8 cellular contexts compared by ENCODE assay signal in the genomic region with DNA sequence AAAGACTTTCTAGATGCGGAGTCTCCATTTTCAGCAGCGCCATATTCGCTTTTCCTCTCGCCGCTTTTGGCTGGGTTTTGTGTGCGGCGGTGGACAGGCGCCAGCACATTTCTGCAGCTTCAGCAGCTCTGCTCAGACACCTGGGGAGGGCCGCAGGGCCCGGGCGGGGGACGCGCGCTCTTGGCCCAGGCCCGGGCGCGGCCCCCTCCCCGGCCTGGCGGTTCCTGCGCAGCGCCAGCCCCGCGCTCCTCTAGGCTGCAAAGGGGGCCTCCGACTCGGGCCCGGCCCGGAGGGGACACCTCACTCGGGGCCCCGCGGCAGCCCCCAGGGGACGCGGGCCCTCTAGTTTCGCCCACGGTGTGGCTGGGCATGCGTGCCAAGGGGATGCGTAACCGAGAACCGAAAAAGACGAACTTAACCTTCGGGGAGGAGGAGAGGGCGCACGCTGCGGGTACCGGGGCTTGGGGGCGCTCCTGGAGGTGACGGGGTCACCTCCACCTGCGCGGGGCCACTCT. TPM values are rescaled to one million over a fixed set of nuclear protein-coding genes. Genes with fewer than 3 reads are reported as not detected.
DNase-seq lines count a peak whose midpoint lies in the region; ATAC-seq and TF ChIP-seq lines count a peak whose summit lies in the region.

No MANE protein-coding gene starts in this region.

- no peaks in the 10 kb centered on the region for H3K9me3 ChIP-seq in spleen

- intact Hi-C loops in spleen (cut with DNase I; ENCODE audit: low total_unique reads), result loop anchor here (10.0 kb wide), 1 partner anchor 62 kb away; the partner anchor contains the start of gene COMMD3

- peak overlapping the region; percentile 64 for H3K4me3 ChIP-seq in brain microvascular endothelial cell (ENCODE audit: low read depth, low read length)
- H3K4me3 ChIP-seq in spleen, result peak overlapping the region; percentile 63 to 95 (median 72)

- in situ Hi-C loops in brain microvascular endothelial cell (cut with HindIII; ENCODE audit: low pct_ligation_motif_present, low sequenced_read_pairs), result no loop called here

- peak; percentile 32 for DNase-seq in NCI-H146 (lab: John Stamatoyannopoulos, UW)
- no peak for DNase-seq in NCI-H146 treated with DMSO at 0.1 percent for 48 hours (lab: John Stamatoyannopoulos, UW; ENCODE audit: unreplicated experiment)
- peak; percentile 13 to 71 (median 43) for DNase-seq in T-helper 2 cell
- no peak for DNase-seq in brain microvascular endothelial cell
- DNase-seq in inferior parietal cortex (ENCODE audit: extremely low spot score), result peak; percentile 52
- DNase-seq in spleen, result peak; percentile 89
- no peak for DNase-seq in superior temporal gyrus (ENCODE audit: extremely low spot score)

- H3K4me1 ChIP-seq in spleen, result peaks cover 11 to 57% (median 28%) of the 10 kb centered on the region in 6 donors

- no peak for TF ChIP-seq POLR2A in spleen (IDR thresholded peaks at IDR 0.05)

- ATAC-seq in HG02885 (IDR thresholded peaks at IDR 0.05; ENCODE audit: poor library complexity, unreplicated experiment), result peak; percentile 63

- H3K27me3 ChIP-seq in brain microvascular endothelial cell (replicated peaks), result no peaks in the 10 kb centered on the region
- peaks cover 0 to 14% (median 0%) of the 10 kb centered on the region in 7 donors for H3K27me3 ChIP-seq in spleen (replicated peaks in 1 of 7)

- TF ChIP-seq CTCF in brain microvascular endothelial cell (IDR thresholded peaks at IDR 0.05; ENCODE audit: low read depth, low read length, missing control alignments), result no peak
- TF ChIP-seq CTCF in spleen (IDR thresholded peaks at IDR 0.05 in 8 of 11, conservative IDR thresholded peaks at IDR 0.05 in 3 of 11), result no peak

- 0 to 1% (median 0%) methylated on average over 14 to 48 of the region's 48 CpGs for WGBS in spleen, 5 donors

- H3K27ac ChIP-seq in brain microvascular endothelial cell (peak overlapping the region; percentile 26), spleen (peak overlapping the region; percentile 95 to 99 (median 98))

- no peaks in the 10 kb centered on the region for H3K36me3 ChIP-seq in brain microvascular endothelial cell (replicated peaks)
- no peaks in the 10 kb centered on the region for H3K36me3 ChIP-seq in spleen

RNA-seq across cellular contexts. Expression of gene EBLN1, which starts 34.5 kb away (rescaled TPM):
- not detected for total RNA-seq in spleen
- not detected for polyA plus RNA-seq in spleen

Comparison
In these comparisons a context has a peak if more than half of its experiments do, and no peak if none do; other contexts are left out.
1. DNase-seq: peak in NCI-H146 (single experiment), T-helper 2 cell (5 of 5), inferior parietal cortex (single experiment) and spleen (single experiment); none in NCI-H146 treated with DMSO at 0.1 percent for 48 hours (single experiment), brain microvascular endothelial cell (single experiment) and superior temporal gyrus (single experiment).